1 cellular context compared by ENCODE assay signal in the genomic region with DNA sequence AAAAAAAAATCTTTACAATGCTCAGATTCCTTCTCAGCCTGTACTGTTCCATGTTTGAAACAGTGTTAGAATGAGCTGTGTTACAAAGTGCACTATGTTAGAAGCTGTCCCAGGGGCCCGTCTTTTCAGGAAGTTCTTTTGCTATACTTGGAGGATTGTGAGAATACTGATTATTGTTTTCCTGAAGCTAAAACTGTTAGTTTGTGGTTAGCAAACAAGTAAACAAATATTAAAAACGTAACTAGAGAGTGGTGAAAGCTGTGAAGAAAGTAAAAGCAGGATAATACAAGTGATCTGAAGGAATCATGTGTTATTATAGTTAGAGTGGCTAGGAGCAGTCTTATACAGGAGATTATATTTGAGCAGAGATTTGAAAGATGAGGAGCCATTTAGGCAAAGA.
TF ChIP-seq lines count a peak whose summit lies in the region.

No MANE protein-coding gene starts in this region.

TF ChIP-seq in IMR-90, 13 proteins besides CTCF, POLR2A, EP300 and RAD21 (continued from another document):
- no peak for TF ChIP-seq CHD1 (IDR thresholded peaks at IDR 0.05; ENCODE audit: low read depth, low read length)
